ENCODE assay signal across 20 cellular contexts in the genomic region with DNA sequence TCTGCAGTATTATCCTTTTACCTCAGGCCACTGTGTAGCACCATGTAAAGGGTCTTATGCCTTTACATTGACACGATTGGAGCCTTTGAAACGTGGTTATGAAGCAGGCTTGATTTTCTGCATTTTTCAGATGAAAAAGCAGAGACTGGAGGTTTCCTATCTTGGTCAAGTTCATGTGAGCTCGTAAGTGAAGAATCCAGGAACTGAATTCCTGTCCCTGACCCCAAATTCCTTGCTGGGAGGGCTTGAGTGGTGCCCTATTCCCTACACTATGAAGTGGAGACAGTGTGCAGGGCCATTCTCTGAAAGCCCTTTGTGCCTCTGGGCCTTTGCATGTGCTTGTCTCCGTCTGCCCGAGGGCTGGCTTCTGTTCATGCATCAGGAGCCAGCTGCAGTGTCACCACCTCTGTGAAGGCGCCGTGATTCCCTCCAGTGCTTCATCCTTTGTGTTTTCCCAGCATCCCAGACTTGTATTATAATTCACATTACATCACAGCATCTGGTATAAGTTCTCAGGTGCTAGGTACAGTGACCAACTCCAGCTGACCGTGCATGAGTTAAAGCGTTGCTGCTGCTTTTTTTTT.
A peak's percentile ranks its signal among the peaks of the same experiment; 100 is the strongest.
DNase-seq lines count a peak whose midpoint lies in the region; ATAC-seq, FAIRE-seq and TF ChIP-seq lines count a peak whose summit lies in the region.
"Had no signal": no experiment of that assay in that cellular context is flagged by ENCODE, and none has a peak within 500 bp of the region (broad histone marks: within the 10 kb centered on the region; RNA-seq: fewer than 3 reads in every experiment).

No MANE protein-coding gene starts in this region.

- DNase-seq in H54 (ENCODE audit: insufficient read length, low spot score) = peak; percentile 42
- no peak for DNase-seq in SK-N-SH
- DNase-seq in fibroblast of pulmonary artery (ENCODE audit: low read depth) = peak; percentile 32
- peak; percentile 23 for DNase-seq in spleen
- DNase-seq in cerebellum (ENCODE audit: low spot score) = no peak
- DNase-seq: activated CD8-positive, alpha-beta memory T cell treated with anti-CD3 and anti-CD28 coated beads, Interleukin-2, amount 50 U/mL, for 4 hours; activated naive CD4-positive, alpha-beta T cell treated with Interleukin-2 at 50 U/mL for 16 hours; CD4-positive, alpha-beta memory T cell; GF-D8; head of caudate nucleus; MM.1S; NCI-H2029 treated with DMSO at 0.1 percent for 48 hours; NCI-H69; stimulated activated CD4-positive, alpha-beta T cell treated with anti-CD3 and anti-CD28 coated beads, Interleukin-12 subunit alpha, Interleukin-12 subunit beta, amount 100 ng/mL, for 4 hours; T-helper 1 cell had no signal

- no peak for FAIRE-seq in H54 (lab: Jason Lieb, UNC)
- FAIRE-seq: endometrium had no signal

- H3K4me2 ChIP-seq in SK-N-SH = 0 out of 2 replicates have a peak overlapping the region, but pooled peaks have one; percentile 28

- intact Hi-C loops in spleen (cut with DNase I; ENCODE audit: low total_unique reads) = no loop called here

- H3K4me1 ChIP-seq in SK-N-SH (ENCODE audit: control insufficient read depth in 1 of 2, insufficient read depth in 2 of 2, low read depth in 1 of 2, low read length in 1 of 2) (peaks cover 0 to 8% of the 10 kb centered on the region in 2 experiments; a peak in 2 of 4 replicates), spleen (peaks cover 0 to under 1% (median 0%) of the 10 kb centered on the region in 6 donors)

- no peaks in the 10 kb centered on the region for H3K79me2 ChIP-seq in SK-N-SH (ENCODE audit: insufficient read depth)

- WGBS in SK-N-SH (ENCODE audit: low lambda C conversion rate) = 83% methylated on average over 9 of the region's 9 CpGs
- 88 to 95% (median 92%) methylated on average over 7 to 9 of the region's 9 CpGs for WGBS in spleen, 5 donors

- no peak overlapping the region for H3K9ac ChIP-seq in SK-N-SH

- H3F3A ChIP-seq in SK-N-SH (replicated peaks; ENCODE audit: insufficient read depth) = no peaks in the 10 kb centered on the region

- H3K36me3 ChIP-seq in SK-N-SH (replicated peaks in 1 of 2; ENCODE audit: control insufficient read depth in 1 of 2, insufficient read depth in 2 of 2, low read length in 1 of 2) (no peaks in the 10 kb centered on the region), spleen (peaks cover 0 to 64% (median 4%) of the 10 kb centered on the region in 6 donors)
- H3K36me3 ChIP-seq: cardiac muscle cell had no signal

- TF ChIP-seq CTCF in SK-N-SH (IDR thresholded peaks at IDR 0.05) = no peak
- no peak for TF ChIP-seq CTCF in fibroblast of pulmonary artery (IDR thresholded peaks at IDR 0.05; ENCODE audit: low read length, missing control alignments)
- no peak for TF ChIP-seq CTCF in spleen (IDR thresholded peaks at IDR 0.05 in 8 of 11, conservative IDR thresholded peaks at IDR 0.05 in 3 of 11)

- CTCF ChIA-PET in SK-N-SH (lab: Yijun Ruan, JAX) = no interaction called here

- TF ChIP-seq POLR2A in H54 (IDR thresholded peaks at IDR 0.05; ENCODE audit: low read depth, low read length) (no peak), spleen (IDR thresholded peaks at IDR 0.05) (no peak)

- TF ChIP-seq RAD21 in SK-N-SH (IDR thresholded peaks at IDR 0.05; ENCODE audit: low read length) = no peak

- no peaks in the 10 kb centered on the region for H4K20me1 ChIP-seq in SK-N-SH (ENCODE audit: insufficient read depth)

- H3K27ac ChIP-seq in SK-N-SH (ENCODE audit: low read depth in 2 of 2, low read length in 1 of 2) (no peak overlapping the region), spleen (no peak overlapping the region)
- H3K27ac ChIP-seq: cardiac muscle cell had no signal

- POLR2A ChIA-PET in SK-N-SH (lab: Yijun Ruan, JAX) = no interaction called here

- no peaks in the 10 kb centered on the region for H3K9me3 ChIP-seq in SK-N-SH
- H3K9me3 ChIP-seq in spleen = no peaks in the 10 kb centered on the region

- H3K9me2 ChIP-seq in SK-N-SH = no peaks in the 10 kb centered on the region

- ATAC-seq in HG02763 (IDR thresholded peaks at IDR 0.05; ENCODE audit: unreplicated experiment) (no peak), HG03354 (IDR thresholded peaks at IDR 0.05; ENCODE audit: poor library complexity, severe bottlenecking, unreplicated experiment) (no peak)
- ATAC-seq: activated CD4-positive, CD25-positive, alpha-beta regulatory T cell treated with anti-CD3 and anti-CD28 coated beads, Interleukin-2, amount 50 U/mL, for 24 hours had no signal

- no peak overlapping the region for H2AFZ ChIP-seq in SK-N-SH (ENCODE audit: low read depth)

- H3K4me3 ChIP-seq in SK-N-SH (ENCODE audit: low read depth in 2 of 2, low read length in 1 of 2) = no peak overlapping the region
- no peak overlapping the region for H3K4me3 ChIP-seq in fibroblast of pulmonary artery (replicated peaks; ENCODE audit: low read depth, low read length)
- H3K4me3 ChIP-seq in spleen = no peak overlapping the region
- H3K4me3 ChIP-seq: cardiac muscle cell had no signal

- no peak for TF ChIP-seq EP300 in SK-N-SH (IDR thresholded peaks at IDR 0.05; ENCODE audit: borderline replicate concordance in 1 of 2, low read depth in 1 of 2, low read length in 1 of 2)

- H3K27me3 ChIP-seq in SK-N-SH (ENCODE audit: insufficient read depth) = no peaks in the 10 kb centered on the region
- H3K27me3 ChIP-seq in spleen (replicated peaks in 1 of 7) = no peaks in the 10 kb centered on the region
- H3K27me3 ChIP-seq: cardiac muscle cell had no signal

TF ChIP-seq in SK-N-SH, 30 proteins besides CTCF, POLR2A, EP300 and RAD21:
- TF ChIP-seq CHD2 (IDR thresholded peaks at IDR 0.05; ENCODE audit: low read length, partially characterized antibody) = no peak
- TF ChIP-seq MXI1 (IDR thresholded peaks at IDR 0.05; ENCODE audit: low read depth, low read length) = no peak
- TF ChIP-seq JUND (IDR thresholded peaks at IDR 0.05) = no peak
- TF ChIP-seq POLR2AphosphoS5 (IDR thresholded peaks at IDR 0.05; ENCODE audit: low read depth, low read length) = no peak
- TF ChIP-seq, protein P1, sequence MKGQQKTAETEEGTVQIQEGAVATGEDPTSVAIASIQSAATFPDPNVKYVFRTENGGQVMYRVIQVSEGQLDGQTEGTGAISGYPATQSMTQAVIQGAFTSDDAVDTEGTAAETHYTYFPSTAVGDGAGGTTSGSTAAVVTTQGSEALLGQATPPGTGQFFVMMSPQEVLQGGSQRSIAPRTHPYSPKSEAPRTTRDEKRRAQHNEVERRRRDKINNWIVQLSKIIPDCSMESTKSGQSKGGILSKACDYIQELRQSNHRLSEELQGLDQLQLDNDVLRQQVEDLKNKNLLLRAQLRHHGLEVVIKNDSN (IDR thresholded peaks at IDR 0.05; ENCODE audit: borderline replicate concordance, low read depth) = no peak
- TF ChIP-seq FOXM1 (IDR thresholded peaks at IDR 0.05; ENCODE audit: low read depth) = no peak
- TF ChIP-seq PBX3 (IDR thresholded peaks at IDR 0.05) = no peak
- no peak for TF ChIP-seq FOXJ3 (CRISPR knock-in tag; IDR thresholded peaks at IDR 0.05)
- TF ChIP-seq SMC3 (IDR thresholded peaks at IDR 0.05; ENCODE audit: low read depth, low read length) = no peak
- TF ChIP-seq TAF1 (IDR thresholded peaks at IDR 0.05; ENCODE audit: borderline replicate concordance, low read depth, low read length) = no peak
- TF ChIP-seq GABPA (IDR thresholded peaks at IDR 0.05; ENCODE audit: low read depth) = no peak
- no peak for TF ChIP-seq USF2 (IDR thresholded peaks at IDR 0.05; ENCODE audit: borderline replicate concordance, low read depth, low read length)
- TF ChIP-seq MEF2A (IDR thresholded peaks at IDR 0.05; ENCODE audit: borderline replicate concordance, low read depth) = no peak
- TF ChIP-seq RXRA (IDR thresholded peaks at IDR 0.05; ENCODE audit: borderline replicate concordance, low read depth) = no peak
- TF ChIP-seq IRF3 (IDR thresholded peaks at IDR 0.05; ENCODE audit: low read depth, low read length) = no peak
- no peak for TF ChIP-seq RFX5 (IDR thresholded peaks at IDR 0.05; ENCODE audit: low read length)
- TF ChIP-seq GATA2 (CRISPR knock-in tag; IDR thresholded peaks at IDR 0.05) = no peak
- no peak for TF ChIP-seq ELF1 (IDR thresholded peaks at IDR 0.05)

Comparison
In these comparisons a context has a peak if more than half of its experiments do, and no peak if none do; other contexts are left out.
1. DNase-seq: peak in H54 (single experiment), fibroblast of pulmonary artery (single experiment) and spleen (single experiment); none in SK-N-SH (single experiment) and cerebellum (single experiment).